Comparison of ENCODE assay signal across 18 cellular contexts in genomic region chr16:9151597-9151996, GRCh38.
DNase-seq lines count a peak whose midpoint lies in the region; ATAC-seq, FAIRE-seq and TF ChIP-seq lines count a peak whose summit lies in the region.
"Had no signal": no experiment of that assay in that cellular context is flagged by ENCODE, and none has a peak within 500 bp of the region (broad histone marks: within the 10 kb centered on the region; RNA-seq: fewer than 3 reads in every experiment).

No MANE protein-coding gene starts in this region.

- TF ChIP-seq CTCF in choroid plexus epithelial cell (conservative IDR thresholded peaks at IDR 0.05; ENCODE audit: low read depth, low read length) = no peak

- no peak for FAIRE-seq in urothelium cell line (lab: Jason Lieb, UNC)
- FAIRE-seq: TTC549 had no signal

- no peak overlapping the region for H3K4me3 ChIP-seq in choroid plexus epithelial cell (ENCODE audit: low read depth, low read length)
- H3K4me3 ChIP-seq: lower lobe of right lung, SK-N-MC, upper lobe of left lung had no signal

- DNase-seq in NCI-H510A treated with DMSO at 0.1 percent for 48 hours (lab: John Stamatoyannopoulos, UW) (peak; percentile 12), NCI-H510A (lab: John Stamatoyannopoulos, UW) (no peak), LHCN-M2 (ENCODE audit: low read depth) (peak; percentile 64), choroid plexus epithelial cell (ENCODE audit: low read depth) (peak; percentile 34), urothelium cell line (ENCODE audit: low spot score) (peak; percentile 27), T1000 (lab: John Stamatoyannopoulos, UW) (no peak), NCI-H1417 treated with DMSO at 0.1 percent for 48 hours (lab: John Stamatoyannopoulos, UW) (no peak)
- DNase-seq: activated naive CD8-positive, alpha-beta T cell treated with anti-CD3 and anti-CD28 coated beads for 36 hours; activated T-cell treated with anti-CD3 and anti-CD28 coated beads, Interleukin-2, amount 50 U/mL, for 4 hours; Caco-2; foreskin melanocyte; lower lobe of right lung; naive thymus-derived CD4-positive, alpha-beta T cell; stimulated activated naive B cell treated with anti-CD40 and anti-IgM and Interleukin-4, amounts not matched to agents 10 μg/mL and 1 μg/mL and 100 μg/mL, for 72 hours; upper lobe of left lung had no signal

- ATAC-seq in GM18517 (IDR thresholded peaks at IDR 0.05; ENCODE audit: unreplicated experiment) = no peak
- ATAC-seq: activated T-cell treated with anti-CD3 and anti-CD28 coated beads, Interleukin-2, amount 50 U/mL, for 4 hours; lower lobe of right lung; naive thymus-derived CD4-positive, alpha-beta T cell; stimulated activated naive B cell treated with anti-CD40 and anti-IgM and Interleukin-4, amounts not matched to agents 10 μg/mL and 1 μg/mL and 100 μg/mL, for 72 hours had no signal

Comparison
In these comparisons a context has a peak if more than half of its experiments do, and no peak if none do; other contexts are left out.
1. DNase-seq: peak in NCI-H510A treated with DMSO at 0.1 percent for 48 hours (single experiment), LHCN-M2 (single experiment), choroid plexus epithelial cell (single experiment) and urothelium cell line (single experiment); none in NCI-H510A (single experiment), T1000 (single experiment) and NCI-H1417 treated with DMSO at 0.1 percent for 48 hours (single experiment).